In the genomic region with DNA sequence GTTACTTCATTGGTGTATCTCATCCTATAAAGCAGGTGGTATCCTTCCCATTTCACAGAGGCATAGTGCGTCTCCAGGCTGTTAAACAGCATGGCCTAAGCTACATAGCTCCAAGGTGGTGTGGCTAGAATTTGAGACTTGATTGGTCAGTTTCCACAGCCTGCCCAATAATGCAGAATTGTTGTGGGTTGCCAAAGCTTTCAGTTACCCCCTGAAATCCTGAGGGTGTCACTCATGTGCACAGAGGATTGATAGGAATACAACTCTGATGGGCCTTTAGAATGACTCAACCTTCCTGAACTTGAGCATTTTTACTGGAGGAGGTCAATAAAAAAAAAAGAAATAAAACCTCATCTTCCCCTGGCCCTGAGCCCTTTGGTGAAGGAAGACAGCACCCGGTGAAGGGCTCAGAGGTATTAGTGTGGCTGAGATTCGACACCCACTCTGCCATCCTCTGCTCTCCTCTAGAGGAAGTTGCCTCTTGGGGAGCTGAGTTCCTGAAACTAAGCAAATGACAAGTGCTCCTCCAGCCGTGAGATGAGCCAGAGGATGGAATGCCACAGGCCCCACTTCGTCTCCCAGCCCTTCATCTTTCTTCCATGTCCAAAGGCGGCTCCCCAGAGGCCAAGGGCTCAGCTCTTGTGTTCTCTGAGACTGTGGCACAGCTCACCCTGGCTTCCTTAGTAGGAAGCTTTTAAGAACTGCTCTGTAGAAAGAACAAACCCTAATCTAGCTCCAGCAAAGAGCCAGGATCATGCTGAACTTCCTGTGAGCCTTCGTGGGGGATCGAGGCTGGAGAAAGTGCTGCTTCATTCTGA, we compare ENCODE assay signal across 8 cellular contexts. TPM values are rescaled to one million over a fixed set of nuclear protein-coding genes. Genes with fewer than 3 reads are reported as not detected.
DNase-seq lines count a peak whose midpoint lies in the region; ATAC-seq and TF ChIP-seq lines count a peak whose summit lies in the region.

No MANE protein-coding gene starts in this region.

- TF ChIP-seq CTCF in A673 (conservative IDR thresholded peaks at IDR 0.05; ENCODE audit: low read depth, low read length) = no peak
- TF ChIP-seq CTCF in heart left ventricle (IDR thresholded peaks at IDR 0.05) = no peak

- H3K4me3 ChIP-seq in A673 (ENCODE audit: low read depth, low read length, poor library complexity, severe bottlenecking) (no peak overlapping the region), heart left ventricle (peak overlapping the region in 9 of 12 donors; percentile 40 to 74 (median 59))

- no peak for TF ChIP-seq POLR2A in heart left ventricle (IDR thresholded peaks at IDR 0.05)

- BruUV-seq in A673 (replicated peaks; lab: Mats Ljungman, UMichigan) = no TSS peak

- no peaks in the 10 kb centered on the region for H3K27me3 ChIP-seq in A673 (replicated peaks; ENCODE audit: insufficient read depth, low read depth, low read length, poor library complexity)
- H3K27me3 ChIP-seq in heart left ventricle = no peaks in the 10 kb centered on the region

- intact Hi-C loops in A673 (cut with micrococcal nuclease; ENCODE audit: unreplicated experiment) = loop anchor here (10.0 kb wide), 1 partner anchor 720 kb away; no protein-coding TSS in a partner anchor
- intact Hi-C loops in heart left ventricle (cut with DNase I) = no loop called here

- CTCF ChIA-PET in A673 (lab: Charles Lee) = no interaction called here

- H3K27ac ChIP-seq in A673 (ENCODE audit: low read depth, low read length, poor library complexity, severe bottlenecking) (no peak overlapping the region), heart left ventricle (peak overlapping the region; percentile 58 to 96 (median 78))

- peak; percentile 55 for ATAC-seq in GM18868 (IDR thresholded peaks at IDR 0.05; ENCODE audit: unreplicated experiment)
- ATAC-seq in HG03095 (IDR thresholded peaks at IDR 0.05; ENCODE audit: unreplicated experiment) = peak; percentile 44
- peak in 2 of 4 donors; percentile 22 to 42 for ATAC-seq in heart left ventricle
- ATAC-seq in stimulated activated naive CD8-positive, alpha-beta T cell treated with anti-CD3 and anti-CD28 coated beads, Interleukin-15, Interleukin-2, amounts not matched to agents 100 U/mL and 50 U/mL, for 24 hours = peak; percentile 36

- H3K9me3 ChIP-seq in A673 (ENCODE audit: low read depth, low read length, poor library complexity, severe bottlenecking) (no peaks in the 10 kb centered on the region), heart left ventricle (no peaks in the 10 kb centered on the region)

- DNase-seq in A673 (ENCODE audit: low spot score) = peak; percentile 22
- DNase-seq in UCSD-AML1 (lab: John Stamatoyannopoulos, UW; ENCODE audit: unreplicated experiment) = peak; percentile 46
- DNase-seq in heart left ventricle = no peak
- peak; percentile 32 for DNase-seq in stimulated activated naive CD8-positive, alpha-beta T cell treated with anti-CD3 and anti-CD28 coated beads, Interleukin-15, Interleukin-2, amounts not matched to agents 100 U/mL and 50 U/mL, for 24 hours
- DNase-seq in NCI-H1092 treated with DMSO at 0.1 percent for 48 hours (lab: John Stamatoyannopoulos, UW) = no peak
- no peak for DNase-seq in effector CD4-positive, alpha-beta T cell

- H3K4me1 ChIP-seq in A673 (ENCODE audit: insufficient read depth, low read length, poor library complexity, severe bottlenecking) (no peaks in the 10 kb centered on the region), heart left ventricle (peaks cover 0 to 46% (median 12%) of the 10 kb centered on the region in 12 donors)

- H3K36me3 ChIP-seq in A673 (ENCODE audit: insufficient read depth, low read length, poor library complexity, severe bottlenecking) (no peaks in the 10 kb centered on the region), heart left ventricle (no peaks in the 10 kb centered on the region)

- WGBS in heart left ventricle, 4 donors = 49 to 68% (median 58%) methylated on average over 8 of the region's 8 CpGs

- POLR2A ChIA-PET in A673 (lab: Charles Lee; ENCODE audit: low non-redundant PET) = no interaction called here

RNA-seq across cellular contexts. Expression of a gene that starts 1.0 kb away (rescaled TPM):
- total RNA-seq in A673 (2021) (0.37 and 1.0 TPM in 2 replicates), heart left ventricle (10 to 100 TPM in 3 of 9 donors, 1 to 10 TPM in 6; 4.6 to 23.8 (median 7.0) TPM)
- 1 to 10 TPM; 4.0 to 7.6 TPM for polyA plus RNA-seq in heart left ventricle

Comparison
In these comparisons a context has a peak if more than half of its experiments do, and no peak if none do; other contexts are left out.
1. DNase-seq: peak in A673 (single experiment), UCSD-AML1 (single experiment) and stimulated activated naive CD8-positive, alpha-beta T cell treated with anti-CD3 and anti-CD28 coated beads, Interleukin-15, Interleukin-2, amounts not matched to agents 100 U/mL and 50 U/mL, for 24 hours (single experiment); none in heart left ventricle (0 of 5), NCI-H1092 treated with DMSO at 0.1 percent for 48 hours (single experiment) and effector CD4-positive, alpha-beta T cell (single experiment).